Comparison of ENCODE assay signal across 1 cellular context in the genomic region with DNA sequence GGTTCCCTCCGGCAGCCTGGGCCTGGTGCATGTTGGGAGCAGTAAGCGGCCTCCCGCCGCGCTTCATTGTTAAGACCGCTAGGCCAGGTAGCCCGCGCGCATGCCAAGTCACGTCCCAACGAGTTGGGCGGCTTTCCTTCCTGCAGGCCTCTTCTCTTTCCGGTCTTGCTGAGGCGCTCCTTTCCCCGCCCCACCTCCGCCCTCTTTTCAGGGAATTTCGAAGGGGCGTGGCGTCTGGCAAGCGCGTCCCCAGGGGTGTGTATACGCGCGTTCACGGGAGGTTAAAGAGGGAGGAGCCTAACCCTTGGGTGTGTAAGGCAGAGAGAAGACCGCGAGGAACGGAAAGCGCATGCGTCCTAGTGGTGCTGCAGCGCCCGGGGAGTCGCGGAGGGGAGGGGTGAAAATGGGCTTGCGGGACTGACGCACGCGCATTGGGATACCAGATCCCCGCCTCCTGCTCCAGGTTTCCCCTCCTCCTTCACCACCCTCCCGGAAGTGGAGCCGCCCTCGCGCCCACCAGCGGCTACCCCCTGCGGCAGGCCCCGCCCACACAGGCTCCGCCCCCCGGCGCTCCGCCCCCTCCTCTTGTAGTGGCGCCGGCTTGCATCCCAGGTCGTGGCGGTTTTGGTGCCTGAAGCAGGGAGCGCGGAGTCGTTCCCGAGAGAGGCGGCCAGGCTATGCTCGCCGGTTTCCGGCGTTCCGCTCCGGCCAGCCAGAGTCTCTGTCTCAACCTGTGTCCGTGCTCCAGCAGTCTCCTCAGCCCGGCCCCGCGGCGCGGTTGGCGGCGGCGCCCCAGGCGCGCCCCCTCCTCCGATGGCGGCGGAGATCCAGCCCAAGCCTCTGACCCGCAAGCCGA.
TF ChIP-seq lines count a peak whose summit lies in the region.

A gene with protein sequence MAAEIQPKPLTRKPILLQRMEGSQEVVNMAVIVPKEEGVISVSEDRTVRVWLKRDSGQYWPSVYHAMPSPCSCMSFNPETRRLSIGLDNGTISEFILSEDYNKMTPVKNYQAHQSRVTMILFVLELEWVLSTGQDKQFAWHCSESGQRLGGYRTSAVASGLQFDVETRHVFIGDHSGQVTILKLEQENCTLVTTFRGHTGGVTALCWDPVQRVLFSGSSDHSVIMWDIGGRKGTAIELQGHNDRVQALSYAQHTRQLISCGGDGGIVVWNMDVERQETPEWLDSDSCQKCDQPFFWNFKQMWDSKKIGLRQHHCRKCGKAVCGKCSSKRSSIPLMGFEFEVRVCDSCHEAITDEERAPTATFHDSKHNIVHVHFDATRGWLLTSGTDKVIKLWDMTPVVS (plus strand): TSS at position 588 of the 856 bp plus-strand sequence. CDS start 226 bp downstream, at position 814.

TF ChIP-seq in GM23338, 12 proteins besides CTCF, POLR2A, EP300 and RAD21:
- TF ChIP-seq REST (IDR thresholded peaks at IDR 0.05; ENCODE audit: unreplicated experiment) (no peak), EZH2phosphoT487 (IDR thresholded peaks at IDR 0.05; ENCODE audit: unreplicated experiment) (no peak), EZH2 (IDR thresholded peaks at IDR 0.05; ENCODE audit: low read depth, unreplicated experiment) (no peak), JUNB (IDR thresholded peaks at IDR 0.05; ENCODE audit: unreplicated experiment) (no peak), POLR2AphosphoS5 (IDR thresholded peaks at IDR 0.05; ENCODE audit: low read depth) (peak; percentile 80; the same call in 1 of the 2 replicates), CREB1 (CRISPR knock-in tag; IDR thresholded peaks at IDR 0.05; ENCODE audit: low read depth) (peak; percentile 60)
- TF ChIP-seq, protein P1, sequence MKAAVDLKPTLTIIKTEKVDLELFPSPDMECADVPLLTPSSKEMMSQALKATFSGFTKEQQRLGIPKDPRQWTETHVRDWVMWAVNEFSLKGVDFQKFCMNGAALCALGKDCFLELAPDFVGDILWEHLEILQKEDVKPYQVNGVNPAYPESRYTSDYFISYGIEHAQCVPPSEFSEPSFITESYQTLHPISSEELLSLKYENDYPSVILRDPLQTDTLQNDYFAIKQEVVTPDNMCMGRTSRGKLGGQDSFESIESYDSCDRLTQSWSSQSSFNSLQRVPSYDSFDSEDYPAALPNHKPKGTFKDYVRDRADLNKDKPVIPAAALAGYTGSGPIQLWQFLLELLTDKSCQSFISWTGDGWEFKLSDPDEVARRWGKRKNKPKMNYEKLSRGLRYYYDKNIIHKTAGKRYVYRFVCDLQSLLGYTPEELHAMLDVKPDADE (IDR thresholded peaks at IDR 0.05): peak; percentile 92
